28 cellular contexts compared by ENCODE assay signal in the genomic region with DNA sequence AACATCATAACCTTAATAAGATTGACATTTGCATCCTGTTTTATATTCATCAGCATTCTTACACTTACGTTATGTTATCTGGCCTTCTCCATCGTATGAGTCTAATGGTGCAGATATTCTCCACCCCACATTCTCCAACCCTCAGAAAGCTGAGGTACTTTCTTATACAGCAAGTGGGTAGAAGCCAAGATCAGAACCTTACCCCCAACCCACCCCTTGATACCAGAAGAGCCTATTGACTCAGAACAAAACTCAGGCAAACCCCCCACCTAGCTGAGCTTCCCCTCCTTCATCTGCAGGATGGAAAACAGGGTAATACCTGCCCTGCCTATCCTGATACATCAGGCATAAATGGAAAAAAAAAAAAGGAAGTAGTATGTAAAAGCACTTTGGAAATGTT.
"Had no signal": no experiment of that assay in that cellular context is flagged by ENCODE, and none has a peak within 500 bp of the region (broad histone marks: within the 10 kb centered on the region; RNA-seq: fewer than 3 reads in every experiment).

No MANE protein-coding gene starts in this region.

- DNase-seq: activated CD4-positive, alpha-beta T cell treated with anti-CD3 and anti-CD28 coated beads for 48 hours; activated CD4-positive, alpha-beta T cell treated with anti-CD3 and anti-CD28 coated beads, Interleukin-2, amount 50 U/mL, for 4 hours; activated CD4-positive, CD25-positive, alpha-beta regulatory T cell treated with anti-CD3 and anti-CD28 coated beads, Interleukin-2, amount 50 U/mL, for 72 hours; activated gamma-delta T cell; activated naive CD4-positive, alpha-beta T cell treated with anti-CD3 and anti-CD28 coated beads for 36 hours; activated T-cell treated with anti-CD3 and anti-CD28 coated beads for 4 hours; activated T-cell treated with anti-CD3 and anti-CD28 coated beads, Interleukin-2, amount 50 U/mL, for 48 hours; adrenal gland; aorta; caudate nucleus; KG1; NCI-H1048; NCI-H146; NCI-H1930; NCI-H2107; NCI-H2171 treated with DMSO at 0.1 percent for 48 hours; NCI-H226; NCI-H526; NCI-H82; OCI-M1; RPMI8226 had no signal

- H3K4me1 ChIP-seq: adrenal gland, breast epithelium, SJSA1 had no signal

- H3K27me3 ChIP-seq: adrenal gland, breast epithelium, SJSA1 had no signal

- H3K27ac Mint-ChIP-seq: activated naive CD4-positive, alpha-beta T cell treated with anti-CD3 and anti-CD28 coated beads for 36 hours; activated naive CD8-positive, alpha-beta T cell; activated T-helper 17 cell treated with anti-CD3 and anti-CD28 coated beads, Interleukin-2, amount 50 U/mL, for 72 hours; T-helper 1 cell treated with Interleukin-12 subunit alpha and Interleukin-12 subunit beta and Interleukin-4 antibody, amounts not matched to agents 30 μg/mL and 1 μg/mL, for 36 hours had no signal

- H3K4me3 ChIP-seq: adrenal gland, breast epithelium, SJSA1 had no signal

- ATAC-seq: activated T-helper 17 cell treated with anti-CD3 and anti-CD28 coated beads, Interleukin-2, amount 50 U/mL, for 72 hours; Panc1; Right ventricle myocardium inferior had no signal

- H3K36me3 ChIP-seq: adrenal gland, breast epithelium, SJSA1 had no signal

- H3K27me3 Mint-ChIP-seq: activated naive CD8-positive, alpha-beta T cell; activated T-helper 17 cell treated with anti-CD3 and anti-CD28 coated beads, Interleukin-2, amount 50 U/mL, for 72 hours had no signal

- H3K27ac ChIP-seq: adrenal gland, breast epithelium, SJSA1 had no signal

- H3K4me3 Mint-ChIP-seq: activated naive CD4-positive, alpha-beta T cell treated with anti-CD3 and anti-CD28 coated beads for 36 hours; activated naive CD8-positive, alpha-beta T cell; activated T-helper 17 cell treated with anti-CD3 and anti-CD28 coated beads, Interleukin-2, amount 50 U/mL, for 72 hours; T-helper 1 cell treated with Interleukin-12 subunit alpha and Interleukin-12 subunit beta and Interleukin-4 antibody, amounts not matched to agents 30 μg/mL and 1 μg/mL, for 36 hours had no signal

- H3K4me1 Mint-ChIP-seq: activated T-helper 17 cell treated with anti-CD3 and anti-CD28 coated beads, Interleukin-2, amount 50 U/mL, for 72 hours had no signal

- H3K9me3 ChIP-seq: SJSA1 had no signal
